In the genomic region with DNA sequence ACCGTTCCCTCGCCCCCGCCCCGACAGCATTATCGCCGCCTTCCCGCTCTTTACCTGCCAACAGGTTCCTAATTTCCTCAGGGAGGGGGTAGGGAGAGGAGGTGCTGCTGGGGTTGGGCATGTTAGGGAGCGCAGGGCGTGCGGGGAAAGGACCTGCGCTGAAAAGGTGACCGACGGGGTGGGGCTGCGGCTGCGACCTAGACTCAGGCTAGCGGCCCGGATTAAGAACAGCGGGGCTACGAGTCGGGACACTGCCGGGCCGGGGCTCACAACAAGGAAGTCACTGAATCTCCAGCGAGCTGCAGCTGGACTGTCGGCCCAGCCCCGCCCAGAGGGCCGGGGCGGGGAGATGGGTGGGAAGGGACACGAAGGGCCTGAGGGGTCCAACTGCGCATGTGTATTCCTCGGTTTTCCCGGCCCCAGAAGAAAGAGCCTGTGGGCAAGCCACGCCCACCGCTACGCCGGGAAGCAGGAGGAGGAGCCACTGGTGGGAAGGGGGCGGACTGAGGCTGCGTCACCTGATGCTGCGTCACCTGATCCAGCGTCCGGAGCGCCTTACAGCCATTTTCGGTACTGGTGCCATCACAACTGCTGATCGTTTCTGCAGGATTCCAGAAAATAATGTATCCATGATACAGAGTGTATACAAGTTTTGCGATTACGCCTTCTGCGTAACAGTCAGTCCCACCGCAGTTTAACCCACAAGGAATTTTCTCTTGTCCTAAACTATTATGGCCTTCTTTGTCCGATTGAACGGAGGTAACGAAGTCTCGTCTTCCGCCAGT, we compare ENCODE assay signal across 1 cellular context.
TF ChIP-seq lines count a peak whose summit lies in the region.

SKAP2 (minus strand) TSS at position 282 of the 785 bp plus-strand sequence; CDS start at position 121, 161 bp downstream.

TF ChIP-seq in HepG2, 621 proteins besides CTCF, POLR2A, EP300 and RAD21 (continued from another document and continues in another):
- TF ChIP-seq ZNF687 (CRISPR knock-in tag; IDR thresholded peaks at IDR 0.05) (peak; percentile 84), ZBTB10 (CRISPR knock-in tag; IDR thresholded peaks at IDR 0.05; ENCODE audit: borderline replicate concordance) (no peak), ZBTB3 (CRISPR knock-in tag; IDR thresholded peaks at IDR 0.05; ENCODE audit: borderline replicate concordance, low read depth) (0 out of 2 replicates have a peak, but pooled peaks have one; percentile 42), ZNF264 (CRISPR knock-in tag; IDR thresholded peaks at IDR 0.05) (0 out of 2 replicates have a peak, but pooled peaks have one; percentile 9), ELF1 (CRISPR knock-in tag; IDR thresholded peaks at IDR 0.05) (peak; percentile 75), ZNF263 (CRISPR knock-in tag; IDR thresholded peaks at IDR 0.05) (peak; percentile 29; the same call in 1 of the 2 replicates), RBFOX2 (IDR thresholded peaks at IDR 0.05; ENCODE audit: low read depth, low read length) (peak; percentile 89), PATZ1 (CRISPR knock-in tag; IDR thresholded peaks at IDR 0.05) (peak; percentile 39), ZBTB40 (IDR thresholded peaks at IDR 0.05) (no peak), ZBTB40 (CRISPR knock-in tag; IDR thresholded peaks at IDR 0.05) (peak; percentile 35; the same call in 1 of the 2 replicates), PITX1 (CRISPR knock-in tag; IDR thresholded peaks at IDR 0.05) (peak; percentile 50), CBFB (CRISPR knock-in tag; IDR thresholded peaks at IDR 0.05) (no peak; the same call in 1 of the 2 replicates), ZNF292 (CRISPR knock-in tag; IDR thresholded peaks at IDR 0.05; ENCODE audit: borderline replicate concordance, low read depth) (peak; percentile 49), ERF (CRISPR knock-in tag; IDR thresholded peaks at IDR 0.05) (peak; percentile 25; the same call in 1 of the 2 replicates), ZNF891 (CRISPR knock-in tag; IDR thresholded peaks at IDR 0.05) (peak; percentile 78; the same call in 1 of the 2 replicates), NPAS2 (CRISPR knock-in tag; IDR thresholded peaks at IDR 0.05; ENCODE audit: borderline replicate concordance) (no peak), NR2C2 (CRISPR knock-in tag; IDR thresholded peaks at IDR 0.05; ENCODE audit: borderline replicate concordance) (no peak), TBX2 (CRISPR knock-in tag; IDR thresholded peaks at IDR 0.05; ENCODE audit: borderline replicate concordance) (peak; percentile 75), KLF16 (CRISPR knock-in tag; IDR thresholded peaks at IDR 0.05) (peak in 1 of 2 experiments; percentile 56; a peak in 2 of 4 replicates), ZNF510 (CRISPR knock-in tag; IDR thresholded peaks at IDR 0.05; ENCODE audit: low read depth) (peak; percentile 74; the same call in 1 of the 2 replicates), ZNF234 (CRISPR knock-in tag; conservative IDR thresholded peaks at IDR 0.05) (no peak), U2AF2 (IDR thresholded peaks at IDR 0.05; ENCODE audit: low read depth, low read length) (no peak), ASH2L (IDR thresholded peaks at IDR 0.05; ENCODE audit: insufficient read length, low read depth, low read length) (peak; percentile 81), ZSCAN22 (CRISPR knock-in tag; IDR thresholded peaks at IDR 0.05) (no peak), MAFK (conservative IDR thresholded peaks at IDR 0.05 in 1 of 2, IDR thresholded peaks at IDR 0.05 in 1 of 2; ENCODE audit: low read length in 2 of 2) (no peak), GZF1 (CRISPR knock-in tag; IDR thresholded peaks at IDR 0.05) (peak; percentile 6; the same call in 1 of the 2 replicates), KAT8 (CRISPR knock-in tag; IDR thresholded peaks at IDR 0.05) (peak; percentile 94), ZGPAT (CRISPR knock-in tag; IDR thresholded peaks at IDR 0.05) (peak; percentile 75), SOX6 (IDR thresholded peaks at IDR 0.05) (no peak), SOX6 (CRISPR knock-in tag; IDR thresholded peaks at IDR 0.05) (peak; percentile 65), ZKSCAN1 (IDR thresholded peaks at IDR 0.05; ENCODE audit: low read length) (no peak), RFX5 (IDR thresholded peaks at IDR 0.05; ENCODE audit: low read depth, low read length) (peak; percentile 59)
- TF ChIP-seq, protein P1, sequence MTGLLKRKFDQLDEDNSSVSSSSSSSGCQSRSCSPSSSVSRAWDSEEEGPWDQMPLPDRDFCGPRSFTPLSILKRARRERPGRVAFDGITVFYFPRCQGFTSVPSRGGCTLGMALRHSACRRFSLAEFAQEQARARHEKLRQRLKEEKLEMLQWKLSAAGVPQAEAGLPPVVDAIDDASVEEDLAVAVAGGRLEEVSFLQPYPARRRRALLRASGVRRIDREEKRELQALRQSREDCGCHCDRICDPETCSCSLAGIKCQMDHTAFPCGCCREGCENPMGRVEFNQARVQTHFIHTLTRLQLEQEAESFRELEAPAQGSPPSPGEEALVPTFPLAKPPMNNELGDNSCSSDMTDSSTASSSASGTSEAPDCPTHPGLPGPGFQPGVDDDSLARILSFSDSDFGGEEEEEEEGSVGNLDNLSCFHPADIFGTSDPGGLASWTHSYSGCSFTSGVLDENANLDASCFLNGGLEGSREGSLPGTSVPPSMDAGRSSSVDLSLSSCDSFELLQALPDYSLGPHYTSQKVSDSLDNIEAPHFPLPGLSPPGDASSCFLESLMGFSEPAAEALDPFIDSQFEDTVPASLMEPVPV (CRISPR knock-in tag; IDR thresholded peaks at IDR 0.05) = no peak
